In genomic region chr7:44539669-44540516, GRCh38 we compare ENCODE assay signal across 17 cellular contexts. TPM values are rescaled to one million over a fixed set of nuclear protein-coding genes. Genes with fewer than 3 reads are reported as not detected.
"Had no signal": no experiment of that assay in that cellular context is flagged by ENCODE, and none has a peak within 500 bp of the region (broad histone marks: within the 10 kb centered on the region; RNA-seq: fewer than 3 reads in every experiment).

No MANE protein-coding gene starts in this region.

- ATAC-seq: activated CD4-positive, alpha-beta T cell treated with anti-CD3 and anti-CD28 coated beads for 36 hours; activated CD8-positive, alpha-beta memory T cell treated with anti-CD3 and anti-CD28 coated beads, Interleukin-2, amount 10 ng/mL, durations not matched to agents 7 days and 5 days; lower lobe of right lung had no signal

- H3K4me1 ChIP-seq: colonic mucosa, lower lobe of right lung, testis had no signal

- H3K36me3 ChIP-seq: colonic mucosa, lower lobe of right lung had no signal

- H3K27ac ChIP-seq: colonic mucosa, lower lobe of right lung, testis had no signal

- H3K4me3 ChIP-seq: colonic mucosa, lower lobe of right lung, testis had no signal

- DNase-seq: activated CD4-positive, alpha-beta memory T cell treated with anti-CD3 and anti-CD28 coated beads for 36 hours; activated CD4-positive, alpha-beta T cell treated with anti-CD3 and anti-CD28 coated beads for 36 hours; activated CD8-positive, alpha-beta memory T cell treated with anti-CD3 and anti-CD28 coated beads, Interleukin-2, amount 10 ng/mL, durations not matched to agents 7 days and 5 days; activated gamma-delta T cell; activated T-cell treated with anti-CD3 and anti-CD28 coated beads, Interleukin-2, amount 50 U/mL, for 1 hour; amniotic stem cell; colonic mucosa; effector CD4-positive, alpha-beta T cell; foreskin fibroblast; kidney glomerular epithelial cell; lower lobe of right lung; retina; stimulated activated CD4-positive, alpha-beta T cell treated with anti-CD3 and anti-CD28 coated beads, Interleukin-4, amount 100 ng/mL, for 24 hours; stimulated activated CD8-positive, alpha-beta memory T cell treated with anti-CD3 and anti-CD28 coated beads, Interleukin-4, amount 100 ng/mL, for 48 hours; T-helper 2 cell; testis had no signal

- H3K9me3 ChIP-seq: colonic mucosa, lower lobe of right lung, testis had no signal

- H3K27me3 ChIP-seq: colonic mucosa, testis had no signal

RNA-seq across cellular contexts. Expression of gene NPC1L1, which starts 1.2 kb away (rescaled TPM):
- total RNA-seq: activated CD8-positive, alpha-beta memory T cell treated with anti-CD3 and anti-CD28 coated beads, Interleukin-2, amount 10 ng/mL, durations not matched to agents 7 days and 5 days; skeletal muscle tissue had no signal
